Comparison of ENCODE assay signal across 8 cellular contexts in the genomic region with DNA sequence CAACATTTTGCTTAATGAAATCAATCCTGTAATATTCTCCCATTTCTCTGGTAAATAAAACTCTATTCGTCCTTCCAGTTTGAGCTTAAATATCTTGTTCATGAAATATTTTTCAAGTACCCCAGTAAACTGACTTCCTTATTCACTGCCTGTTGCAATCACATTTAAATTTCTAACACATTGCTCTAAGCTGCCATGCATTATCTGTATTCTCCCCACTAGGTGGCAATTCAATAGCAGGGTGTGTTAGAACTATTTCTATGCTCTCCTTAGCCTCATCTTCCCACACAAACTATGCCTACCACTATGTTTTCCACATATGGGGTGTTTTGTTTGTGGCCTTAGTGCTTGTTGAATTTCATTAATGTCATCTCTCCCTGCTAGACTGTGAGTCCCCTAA.
DNase-seq lines count a peak whose midpoint lies in the region; ATAC-seq lines count a peak whose summit lies in the region.

No MANE protein-coding gene starts in this region.

- no peaks in the 10 kb centered on the region for H3K27me3 Mint-ChIP-seq in stimulated activated memory B cell treated with anti-CD40 and anti-IgM and Interleukin-4, amounts not matched to agents 10 μg/mL and 1 μg/mL and 100 μg/mL, for 72 hours

- H3K9me3 Mint-ChIP-seq in stimulated activated memory B cell treated with anti-CD40 and anti-IgM and Interleukin-4, amounts not matched to agents 10 μg/mL and 1 μg/mL and 100 μg/mL, for 72 hours: no peaks in the 10 kb centered on the region

- no peak overlapping the region for H3K4me3 Mint-ChIP-seq in stimulated activated memory B cell treated with anti-CD40 and anti-IgM and Interleukin-4, amounts not matched to agents 10 μg/mL and 1 μg/mL and 100 μg/mL, for 72 hours

- H3K4me1 Mint-ChIP-seq in stimulated activated memory B cell treated with anti-CD40 and anti-IgM and Interleukin-4, amounts not matched to agents 10 μg/mL and 1 μg/mL and 100 μg/mL, for 72 hours: no peaks in the 10 kb centered on the region

- H3K27ac Mint-ChIP-seq in stimulated activated memory B cell treated with anti-CD40 and anti-IgM and Interleukin-4, amounts not matched to agents 10 μg/mL and 1 μg/mL and 100 μg/mL, for 72 hours: no peak overlapping the region

- ATAC-seq in HG02973 (IDR thresholded peaks at IDR 0.05; ENCODE audit: unreplicated experiment): peak; percentile 77
- ATAC-seq in stimulated activated memory B cell treated with anti-CD40 and anti-IgM and Interleukin-4, amounts not matched to agents 10 μg/mL and 1 μg/mL and 100 μg/mL, for 72 hours: peak; percentile 50
- no peak for ATAC-seq in HG02763 (IDR thresholded peaks at IDR 0.05; ENCODE audit: unreplicated experiment)

- DNase-seq in D341Med (ENCODE audit: low spot score) (peak; percentile 48), RKO (ENCODE audit: low spot score) (peak; percentile 64), glomerular visceral epithelial cell (ENCODE audit: extremely low spot score) (peak; percentile 1), AG20443 (ENCODE audit: low spot score) (no peak), NCI-H1930 (lab: John Stamatoyannopoulos, UW) (no peak)

- no peaks in the 10 kb centered on the region for H3K36me3 Mint-ChIP-seq in stimulated activated memory B cell treated with anti-CD40 and anti-IgM and Interleukin-4, amounts not matched to agents 10 μg/mL and 1 μg/mL and 100 μg/mL, for 72 hours

Comparison
In these comparisons a context has a peak if more than half of its experiments do, and no peak if none do; other contexts are left out.
1. DNase-seq: peak in D341Med (single experiment), RKO (single experiment) and glomerular visceral epithelial cell (single experiment); none in AG20443 (single experiment) and NCI-H1930 (0 of 2).